ENCODE assay signal across 9 cellular contexts in genomic region chr1:169106921-169107672, GRCh38. TPM values are rescaled to one million over a fixed set of nuclear protein-coding genes. Genes with fewer than 3 reads are reported as not detected.
A peak's percentile ranks its signal among the peaks of the same experiment; 100 is the strongest.
DNase-seq lines count a peak whose midpoint lies in the region; ATAC-seq lines count a peak whose summit lies in the region.
"Had no signal": no experiment of that assay in that cellular context is flagged by ENCODE, and none has a peak within 500 bp of the region (broad histone marks: within the 10 kb centered on the region; RNA-seq: fewer than 3 reads in every experiment).

No MANE protein-coding gene starts in this region.

- peak overlapping the region; percentile 59 for H2BK120ac ChIP-seq in trophoblast cell (ENCODE audit: insufficient read depth, low read length, poor library complexity)

- H3K14ac ChIP-seq in trophoblast cell (ENCODE audit: low read length), result peak overlapping the region; percentile 91

- H3K27ac Mint-ChIP-seq in IgD-negative memory B cell, result peak overlapping the region in 2 of 3 donors; percentile 39 to 64
- H3K27ac Mint-ChIP-seq in activated CD8-positive, alpha-beta T cell treated with anti-CD3 and anti-CD28 coated beads, Interleukin-2, amount 10 ng/mL, durations not matched to agents 7 days and 5 days, result peak overlapping the region; percentile 13

- WGBS in trophoblast cell (ENCODE audit: extremely low coverage, insufficient coverage, insufficient read length), result no CpG with 5 or more reads among the region's 42 CpGs

- no peaks in the 10 kb centered on the region for H3K36me3 Mint-ChIP-seq in IgD-negative memory B cell
- H3K36me3 Mint-ChIP-seq in activated CD8-positive, alpha-beta T cell treated with anti-CD3 and anti-CD28 coated beads, Interleukin-2, amount 10 ng/mL, durations not matched to agents 7 days and 5 days (ENCODE audit: low read depth), result peaks cover 15% of the 10 kb centered on the region

- H3K27ac ChIP-seq in trophoblast cell (ENCODE audit: low read depth, low read length), result peak overlapping the region; percentile 93

- peak overlapping the region; percentile 88 for H3K9ac ChIP-seq in trophoblast cell (ENCODE audit: low read length)

- H4K8ac ChIP-seq in trophoblast cell (ENCODE audit: low read depth, low read length), result peak overlapping the region; percentile 68

- peak overlapping the region; percentile 86 for H4K91ac ChIP-seq in trophoblast cell (ENCODE audit: low read depth, low read length)

- CTCF ChIA-PET in activated CD8-positive, alpha-beta T cell treated with anti-CD3 and anti-CD28 coated beads, Interleukin-2, amount 10 ng/mL, durations not matched to agents 7 days and 5 days (lab: Charles Lee), result interaction anchor here (0.6 to 2.0 kb wide), 10 partner anchors 11 to 764 kb away, joined by 3 to 10 read pairs (median 4); no protein-coding TSS in a partner anchor

- peak overlapping the region; percentile 31 for H2AK5ac ChIP-seq in trophoblast cell (ENCODE audit: low read length)

- peak overlapping the region; percentile 90 to 92 (median 91) for H3K4me3 Mint-ChIP-seq in IgD-negative memory B cell
- peak overlapping the region; percentile 77 for H3K4me3 Mint-ChIP-seq in activated CD8-positive, alpha-beta T cell treated with anti-CD3 and anti-CD28 coated beads, Interleukin-2, amount 10 ng/mL, durations not matched to agents 7 days and 5 days

- H2BK12ac ChIP-seq in trophoblast cell (ENCODE audit: low read length), result peak overlapping the region; percentile 27

- peak overlapping the region; percentile 95 for H3K18ac ChIP-seq in trophoblast cell (ENCODE audit: low read length)

- H3K4ac ChIP-seq in trophoblast cell (ENCODE audit: low read depth, low read length), result peak overlapping the region; percentile 98

- H3K4me2 ChIP-seq in trophoblast cell (ENCODE audit: low read length), result peak overlapping the region; percentile 74

- H3K23ac ChIP-seq in trophoblast cell (ENCODE audit: low read length), result no peak overlapping the region

- peak overlapping the region; percentile 96 for H2BK5ac ChIP-seq in trophoblast cell (ENCODE audit: low read depth, low read length, poor library complexity)

- H3K4me3 ChIP-seq in trophoblast cell (ENCODE audit: low read depth, low read length), result peak overlapping the region; percentile 100

- H3K27me3 Mint-ChIP-seq in IgD-negative memory B cell, result peaks cover 18% of the 10 kb centered on the region
- peaks cover 10% of the 10 kb centered on the region for H3K27me3 Mint-ChIP-seq in activated CD8-positive, alpha-beta T cell treated with anti-CD3 and anti-CD28 coated beads, Interleukin-2, amount 10 ng/mL, durations not matched to agents 7 days and 5 days (ENCODE audit: low read depth)

- H3K27me3 ChIP-seq in trophoblast cell (ENCODE audit: insufficient read depth, low read length), result no peaks in the 10 kb centered on the region

- H3K79me2 ChIP-seq in trophoblast cell (ENCODE audit: control insufficient read depth, insufficient read depth, low read length, poor library complexity), result peaks cover 28% of the 10 kb centered on the region

- peaks cover 9 to 13% (median 10%) of the 10 kb centered on the region in 3 donors for H3K4me1 Mint-ChIP-seq in IgD-negative memory B cell
- H3K4me1 Mint-ChIP-seq in activated CD8-positive, alpha-beta T cell treated with anti-CD3 and anti-CD28 coated beads, Interleukin-2, amount 10 ng/mL, durations not matched to agents 7 days and 5 days (ENCODE audit: low read depth), result peaks cover 43% of the 10 kb centered on the region

- H3K79me1 ChIP-seq in trophoblast cell (ENCODE audit: low read length), result peaks cover 39% of the 10 kb centered on the region

- H4K12ac ChIP-seq in trophoblast cell (ENCODE audit: low read depth, low read length), result peak overlapping the region; percentile 49

- H3K9me3 ChIP-seq in trophoblast cell (ENCODE audit: insufficient read depth, low read depth, low read length), result no peaks in the 10 kb centered on the region

- peak overlapping the region; percentile 66 for H2AFZ ChIP-seq in trophoblast cell (ENCODE audit: insufficient read depth, low read length, poor library complexity)

- H3K9me3 Mint-ChIP-seq in IgD-negative memory B cell, result no peaks in the 10 kb centered on the region
- H3K9me3 Mint-ChIP-seq in activated CD8-positive, alpha-beta T cell treated with anti-CD3 and anti-CD28 coated beads, Interleukin-2, amount 10 ng/mL, durations not matched to agents 7 days and 5 days (ENCODE audit: insufficient read depth), result no peaks in the 10 kb centered on the region
- H3K9me3 Mint-ChIP-seq: activated naive CD4-positive, alpha-beta T cell treated with anti-CD3 and anti-CD28 coated beads, Interleukin-2, amount 50 U/mL, for 72 hours had no signal

- POLR2A ChIA-PET in activated CD8-positive, alpha-beta T cell treated with anti-CD3 and anti-CD28 coated beads, Interleukin-2, amount 10 ng/mL, durations not matched to agents 7 days and 5 days (lab: Charles Lee), result interaction anchor here (0.5 to 0.8 kb wide), 3 partner anchors 22 to 583 kb away, joined by 3 to 4 read pairs (median 3); no protein-coding TSS in a partner anchor

- H3K4me1 ChIP-seq in trophoblast cell (ENCODE audit: control insufficient read depth in 1 of 2, insufficient read depth in 2 of 2, low read length in 2 of 2), result peaks cover 23 to 39% of the 10 kb centered on the region in 2 experiments

- H3K36me3 ChIP-seq in trophoblast cell (ENCODE audit: control insufficient read depth in 1 of 2, insufficient read depth in 2 of 2, low read length in 2 of 2), result peaks cover 5 to 10% of the 10 kb centered on the region in 2 experiments

- ATAC-seq in activated CD8-positive, alpha-beta T cell treated with anti-CD3 and anti-CD28 coated beads, Interleukin-2, amount 10 ng/mL, durations not matched to agents 7 days and 5 days, result peak; percentile 1

- peak; percentile 70 to 85 (median 77) for DNase-seq in NCI-H1417 (lab: John Stamatoyannopoulos, UW)
- no peak for DNase-seq in NCI-H1417 treated with DMSO at 0.1 percent for 48 hours (lab: John Stamatoyannopoulos, UW)
- no peak for DNase-seq in activated CD8-positive, alpha-beta T cell treated with anti-CD3 and anti-CD28 coated beads, Interleukin-2, amount 10 ng/mL, durations not matched to agents 7 days and 5 days
- DNase-seq in germinal center (ENCODE audit: low spot score), result peak; percentile 32
- DNase-seq in trophoblast cell, result no peak
- no peak for DNase-seq in putamen (ENCODE audit: low spot score)
- DNase-seq in GDM1 (lab: John Stamatoyannopoulos, UW), result no peak

RNA-seq across cellular contexts. Expression of gene ATP1B1, which starts 0.6 kb away (rescaled TPM):
- polyA plus RNA-seq in IgD-negative memory B cell, result 2.2 TPM
- total RNA-seq in activated CD8-positive, alpha-beta T cell treated with anti-CD3 and anti-CD28 coated beads, Interleukin-2, amount 10 ng/mL, durations not matched to agents 7 days and 5 days, result 10 to 100 TPM; 10.7 to 12.0 TPM
- polyA plus RNA-seq in trophoblast cell (2013), result 250 and 251 TPM in 2 replicates

Comparison
In these comparisons a context has a peak if more than half of its experiments do, and no peak if none do; other contexts are left out.
1. DNase-seq: peak in NCI-H1417 (3 of 3) and germinal center (single experiment); none in NCI-H1417 treated with DMSO at 0.1 percent for 48 hours (single experiment), activated CD8-positive, alpha-beta T cell treated with anti-CD3 and anti-CD28 coated beads, Interleukin-2, amount 10 ng/mL, durations not matched to agents 7 days and 5 days (single experiment), trophoblast cell (0 of 2), putamen (single experiment) and GDM1 (single experiment).